ENCODE assay signal across 1 cellular context in the genomic region with DNA sequence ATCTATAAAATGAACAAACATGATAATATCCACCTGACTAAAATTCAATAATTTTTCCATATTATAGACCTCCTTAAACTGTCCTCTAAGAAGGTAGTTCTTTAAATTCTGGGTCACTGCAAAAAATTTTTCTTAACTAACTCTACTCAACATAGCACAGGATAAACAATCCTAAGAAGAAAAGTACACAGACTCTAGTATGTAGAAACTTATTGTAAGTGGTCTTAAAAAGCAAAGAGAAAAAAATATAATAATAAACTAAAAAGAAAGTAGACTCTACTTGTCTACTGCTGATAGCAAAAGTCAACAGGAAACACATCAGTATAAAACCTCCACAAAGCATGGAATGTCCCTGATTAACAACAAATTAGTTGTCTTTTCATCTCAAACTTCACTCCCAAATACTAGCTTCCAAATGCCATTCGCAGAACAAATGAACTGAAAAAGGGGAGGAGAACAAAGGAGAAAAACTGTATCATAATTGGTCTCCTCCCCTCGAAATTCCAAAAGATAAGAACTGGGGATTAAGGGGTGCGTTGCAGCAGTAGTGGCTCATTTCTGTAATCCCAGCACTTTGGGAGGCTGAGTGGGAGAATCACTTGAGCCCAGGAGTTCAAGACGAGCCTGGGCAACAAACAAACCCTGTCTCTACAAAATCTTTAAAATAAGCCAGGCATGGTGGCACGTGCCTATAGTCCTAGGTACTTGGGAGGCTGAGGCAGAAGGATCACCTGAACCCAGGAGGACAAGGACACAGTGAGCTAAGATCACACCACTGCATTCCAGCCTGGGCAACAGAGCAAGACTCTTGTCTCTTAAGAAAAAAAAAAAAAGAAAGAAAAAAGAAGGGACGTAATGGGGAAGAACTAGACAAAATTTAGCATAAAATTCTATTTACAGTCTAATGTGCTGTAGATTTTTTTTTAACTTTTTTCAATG.
TF ChIP-seq lines count a peak whose summit lies in the region.

No MANE protein-coding gene starts in this region.

TF ChIP-seq in GM12878, 131 proteins besides CTCF, POLR2A, EP300 and RAD21:
- no peak for TF ChIP-seq RAD51 (IDR thresholded peaks at IDR 0.05)
- no peak for TF ChIP-seq SREBF2 (IDR thresholded peaks at IDR 0.05; ENCODE audit: low read length)
- TF ChIP-seq CHD4 (IDR thresholded peaks at IDR 0.05) = no peak
- TF ChIP-seq FOXK2 (IDR thresholded peaks at IDR 0.05) = no peak
- TF ChIP-seq ATF7 (IDR thresholded peaks at IDR 0.05; ENCODE audit: low read depth) = no peak
- TF ChIP-seq, protein P1, sequence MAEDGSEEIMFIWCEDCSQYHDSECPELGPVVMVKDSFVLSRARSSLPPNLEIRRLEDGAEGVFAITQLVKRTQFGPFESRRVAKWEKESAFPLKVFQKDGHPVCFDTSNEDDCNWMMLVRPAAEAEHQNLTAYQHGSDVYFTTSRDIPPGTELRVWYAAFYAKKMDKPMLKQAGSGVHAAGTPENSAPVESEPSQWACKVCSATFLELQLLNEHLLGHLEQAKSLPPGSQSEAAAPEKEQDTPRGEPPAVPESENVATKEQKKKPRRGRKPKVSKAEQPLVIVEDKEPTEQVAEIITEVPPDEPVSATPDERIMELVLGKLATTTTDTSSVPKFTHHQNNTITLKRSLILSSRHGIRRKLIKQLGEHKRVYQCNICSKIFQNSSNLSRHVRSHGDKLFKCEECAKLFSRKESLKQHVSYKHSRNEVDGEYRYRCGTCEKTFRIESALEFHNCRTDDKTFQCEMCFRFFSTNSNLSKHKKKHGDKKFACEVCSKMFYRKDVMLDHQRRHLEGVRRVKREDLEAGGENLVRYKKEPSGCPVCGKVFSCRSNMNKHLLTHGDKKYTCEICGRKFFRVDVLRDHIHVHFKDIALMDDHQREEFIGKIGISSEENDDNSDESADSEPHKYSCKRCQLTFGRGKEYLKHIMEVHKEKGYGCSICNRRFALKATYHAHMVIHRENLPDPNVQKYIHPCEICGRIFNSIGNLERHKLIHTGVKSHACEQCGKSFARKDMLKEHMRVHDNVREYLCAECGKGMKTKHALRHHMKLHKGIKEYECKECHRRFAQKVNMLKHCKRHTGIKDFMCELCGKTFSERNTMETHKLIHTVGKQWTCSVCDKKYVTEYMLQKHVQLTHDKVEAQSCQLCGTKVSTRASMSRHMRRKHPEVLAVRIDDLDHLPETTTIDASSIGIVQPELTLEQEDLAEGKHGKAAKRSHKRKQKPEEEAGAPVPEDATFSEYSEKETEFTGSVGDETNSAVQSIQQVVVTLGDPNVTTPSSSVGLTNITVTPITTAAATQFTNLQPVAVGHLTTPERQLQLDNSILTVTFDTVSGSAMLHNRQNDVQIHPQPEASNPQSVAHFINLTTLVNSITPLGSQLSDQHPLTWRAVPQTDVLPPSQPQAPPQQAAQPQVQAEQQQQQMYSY (CRISPR knock-in tag; IDR thresholded peaks at IDR 0.05) = no peak
- TF ChIP-seq BCL11A (IDR thresholded peaks at IDR 0.05; ENCODE audit: low read depth, low read length) = no peak
- TF ChIP-seq, protein P2, sequence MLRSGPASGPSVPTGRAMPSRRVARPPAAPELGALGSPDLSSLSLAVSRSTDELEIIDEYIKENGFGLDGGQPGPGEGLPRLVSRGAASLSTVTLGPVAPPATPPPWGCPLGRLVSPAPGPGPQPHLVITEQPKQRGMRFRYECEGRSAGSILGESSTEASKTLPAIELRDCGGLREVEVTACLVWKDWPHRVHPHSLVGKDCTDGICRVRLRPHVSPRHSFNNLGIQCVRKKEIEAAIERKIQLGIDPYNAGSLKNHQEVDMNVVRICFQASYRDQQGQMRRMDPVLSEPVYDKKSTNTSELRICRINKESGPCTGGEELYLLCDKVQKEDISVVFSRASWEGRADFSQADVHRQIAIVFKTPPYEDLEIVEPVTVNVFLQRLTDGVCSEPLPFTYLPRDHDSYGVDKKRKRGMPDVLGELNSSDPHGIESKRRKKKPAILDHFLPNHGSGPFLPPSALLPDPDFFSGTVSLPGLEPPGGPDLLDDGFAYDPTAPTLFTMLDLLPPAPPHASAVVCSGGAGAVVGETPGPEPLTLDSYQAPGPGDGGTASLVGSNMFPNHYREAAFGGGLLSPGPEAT (IDR thresholded peaks at IDR 0.05; ENCODE audit: low read depth) = no peak
- TF ChIP-seq, protein P3, sequence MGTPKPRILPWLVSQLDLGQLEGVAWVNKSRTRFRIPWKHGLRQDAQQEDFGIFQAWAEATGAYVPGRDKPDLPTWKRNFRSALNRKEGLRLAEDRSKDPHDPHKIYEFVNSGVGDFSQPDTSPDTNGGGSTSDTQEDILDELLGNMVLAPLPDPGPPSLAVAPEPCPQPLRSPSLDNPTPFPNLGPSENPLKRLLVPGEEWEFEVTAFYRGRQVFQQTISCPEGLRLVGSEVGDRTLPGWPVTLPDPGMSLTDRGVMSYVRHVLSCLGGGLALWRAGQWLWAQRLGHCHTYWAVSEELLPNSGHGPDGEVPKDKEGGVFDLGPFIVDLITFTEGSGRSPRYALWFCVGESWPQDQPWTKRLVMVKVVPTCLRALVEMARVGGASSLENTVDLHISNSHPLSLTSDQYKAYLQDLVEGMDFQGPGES (IDR thresholded peaks at IDR 0.05) = no peak
- no peak for TF ChIP-seq MXI1 (IDR thresholded peaks at IDR 0.05; ENCODE audit: low read depth, low read length)
- TF ChIP-seq BRCA1 (IDR thresholded peaks at IDR 0.05; ENCODE audit: low read depth, low read length) = no peak
- TF ChIP-seq, protein P4, sequence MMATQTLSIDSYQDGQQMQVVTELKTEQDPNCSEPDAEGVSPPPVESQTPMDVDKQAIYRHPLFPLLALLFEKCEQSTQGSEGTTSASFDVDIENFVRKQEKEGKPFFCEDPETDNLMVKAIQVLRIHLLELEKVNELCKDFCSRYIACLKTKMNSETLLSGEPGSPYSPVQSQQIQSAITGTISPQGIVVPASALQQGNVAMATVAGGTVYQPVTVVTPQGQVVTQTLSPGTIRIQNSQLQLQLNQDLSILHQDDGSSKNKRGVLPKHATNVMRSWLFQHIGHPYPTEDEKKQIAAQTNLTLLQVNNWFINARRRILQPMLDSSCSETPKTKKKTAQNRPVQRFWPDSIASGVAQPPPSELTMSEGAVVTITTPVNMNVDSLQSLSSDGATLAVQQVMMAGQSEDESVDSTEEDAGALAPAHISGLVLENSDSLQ (IDR thresholded peaks at IDR 0.05) = no peak
- no peak for TF ChIP-seq ZNF384 (IDR thresholded peaks at IDR 0.05; ENCODE audit: borderline replicate concordance, low read depth, low read length)
- no peak for TF ChIP-seq NBN (IDR thresholded peaks at IDR 0.05)
TF ChIP-seq in GM12878: peak in this region for 0.
